In genomic region chr7:90474284-90475210, GRCh38 we compare ENCODE assay signal across 18 cellular contexts. TPM values are rescaled to one million over a fixed set of nuclear protein-coding genes. Genes with fewer than 3 reads are reported as not detected.
DNase-seq lines count a peak whose midpoint lies in the region; ATAC-seq and TF ChIP-seq lines count a peak whose summit lies in the region.
"Had no signal": no experiment of that assay in that cellular context is flagged by ENCODE, and none has a peak within 500 bp of the region (broad histone marks: within the 10 kb centered on the region; RNA-seq: fewer than 3 reads in every experiment).

No MANE protein-coding gene starts in this region.

- H3K4me1 ChIP-seq in mucosa of descending colon (ENCODE audit: low read depth) (no peaks in the 10 kb centered on the region), vagina (no peaks in the 10 kb centered on the region)
- H3K4me1 ChIP-seq: gastroesophageal sphincter had no signal

- H3K36me3 ChIP-seq in mucosa of descending colon (ENCODE audit: low read depth) (no peaks in the 10 kb centered on the region), vagina (no peaks in the 10 kb centered on the region)
- H3K36me3 ChIP-seq: gastroesophageal sphincter had no signal

- no peaks in the 10 kb centered on the region for H3K27me3 ChIP-seq in vagina
- H3K27me3 ChIP-seq: gastroesophageal sphincter had no signal

- TF ChIP-seq CTCF in epithelial cell of proximal tubule (conservative IDR thresholded peaks at IDR 0.05; ENCODE audit: low read depth, low read length), result no peak
- TF ChIP-seq CTCF in mucosa of descending colon (IDR thresholded peaks at IDR 0.05), result no peak
- no peak for TF ChIP-seq CTCF in vagina (IDR thresholded peaks at IDR 0.05)

- DNase-seq in Daoy (ENCODE audit: low read depth), result peak; percentile 91
- peak; percentile 96 for DNase-seq in NCI-H226
- DNase-seq in epithelial cell of proximal tubule (ENCODE audit: low read depth), result peak; percentile 66
- DNase-seq in mucosa of descending colon, result peak in 1 of 3 donors; percentile 14
- DNase-seq in vagina (ENCODE audit: extremely low spot score in 2 of 2), result no peak
- DNase-seq in amygdala (lab: John Stamatoyannopoulos, UW), result no peak
- no peak for DNase-seq in DMS153 (lab: John Stamatoyannopoulos, UW)
- DNase-seq: activated CD4-positive, alpha-beta T cell treated with anti-CD3 and anti-CD28 coated beads for 4 hours; CD8-positive, alpha-beta memory T cell; NCI-H146; NCI-H82; stimulated activated CD4-positive, alpha-beta T cell treated with anti-CD3 and anti-CD28 coated beads, Interleukin-2, amount 100 ng/mL, for 48 hours; stimulated activated naive CD4-positive, alpha-beta T cell had no signal

- H3K4me3 ChIP-seq in epithelial cell of proximal tubule (ENCODE audit: low read depth, low read length), result no peak overlapping the region
- no peak overlapping the region for H3K4me3 ChIP-seq in mucosa of descending colon
- H3K4me3 ChIP-seq in vagina, result no peak overlapping the region
- H3K4me3 ChIP-seq: gastroesophageal sphincter had no signal

- intact Hi-C loops in mucosa of descending colon (cut with DNase I, micrococcal nuclease) (no loop called here), vagina (cut with DNase I) (no loop called here)

- no peak overlapping the region for H3K27ac ChIP-seq in vagina
- H3K27ac ChIP-seq: gastroesophageal sphincter had no signal

- ATAC-seq in mucosa of descending colon, result peak; percentile 65
- ATAC-seq in GM21825 (IDR thresholded peaks at IDR 0.05; ENCODE audit: unreplicated experiment), result no peak
- ATAC-seq: gastroesophageal sphincter had no signal

- H3K9me3 ChIP-seq in mucosa of descending colon, result no peaks in the 10 kb centered on the region
- H3K9me3 ChIP-seq in vagina, result no peaks in the 10 kb centered on the region
- H3K9me3 ChIP-seq: gastroesophageal sphincter had no signal

- TF ChIP-seq POLR2A in vagina (IDR thresholded peaks at IDR 0.05), result no peak

RNA-seq across cellular contexts. Expression of gene PTTG1IP2, which starts 5.1 kb away (rescaled TPM):
- not detected in 2 replicates for total RNA-seq in Daoy (2014; rRNA removed; shearing (Covaris generic))
- total RNA-seq in epithelial cell of proximal tubule, result not detected in 2 replicates
- not detected for total RNA-seq in mucosa of descending colon
- total RNA-seq in vagina, result not detected
- total RNA-seq: activated T-helper 1 cell treated with anti-CD3 and anti-CD28 coated beads, Interleukin-12 subunit alpha, Interleukin-12 subunit beta, Interleukin-2, Interleukin-4 antibody, amounts not matched to agents 30 ng/mL and 10 ng/mL and 1 ng/mL, durations not matched to agents 14 hours and 24 hours and 36 hours; cardiac septum; CD8-positive, alpha-beta memory T cell; gastroesophageal sphincter; H1 had no signal

Comparison
In these comparisons a context has a peak if more than half of its experiments do, and no peak if none do; other contexts are left out.
1. DNase-seq: peak in Daoy (single experiment), NCI-H226 (single experiment) and epithelial cell of proximal tubule (single experiment); none in vagina (0 of 2), amygdala (0 of 56) and DMS153 (single experiment).